Comparison of ENCODE assay signal across 1 cellular context in genomic region chr6:167794386-167795157, GRCh38.
TF ChIP-seq lines count a peak whose summit lies in the region.

No MANE protein-coding gene starts in this region.

TF ChIP-seq in H1, 55 proteins besides CTCF, POLR2A, EP300 and RAD21:
- TF ChIP-seq CTBP2 (IDR thresholded peaks at IDR 0.05; ENCODE audit: borderline replicate concordance, insufficient read depth, insufficient read length, low read length) = no peak
- no peak for TF ChIP-seq BACH1 (IDR thresholded peaks at IDR 0.05; ENCODE audit: low read length)
- TF ChIP-seq TAF7 (optimal IDR thresholded peaks at IDR 0.05; ENCODE audit: borderline replicate concordance, low read depth, low read length) = no peak
- TF ChIP-seq RBBP5 (IDR thresholded peaks at IDR 0.05; ENCODE audit: borderline replicate concordance, low read depth, low read length) = no peak
- no peak for TF ChIP-seq NANOG (IDR thresholded peaks at IDR 0.05; ENCODE audit: insufficient read depth, low read depth, low read length, poor library complexity, severe bottlenecking)
- TF ChIP-seq BRCA1 (IDR thresholded peaks at IDR 0.05; ENCODE audit: low read depth, low read length) = no peak
